8 cellular contexts compared by ENCODE assay signal in the genomic region with DNA sequence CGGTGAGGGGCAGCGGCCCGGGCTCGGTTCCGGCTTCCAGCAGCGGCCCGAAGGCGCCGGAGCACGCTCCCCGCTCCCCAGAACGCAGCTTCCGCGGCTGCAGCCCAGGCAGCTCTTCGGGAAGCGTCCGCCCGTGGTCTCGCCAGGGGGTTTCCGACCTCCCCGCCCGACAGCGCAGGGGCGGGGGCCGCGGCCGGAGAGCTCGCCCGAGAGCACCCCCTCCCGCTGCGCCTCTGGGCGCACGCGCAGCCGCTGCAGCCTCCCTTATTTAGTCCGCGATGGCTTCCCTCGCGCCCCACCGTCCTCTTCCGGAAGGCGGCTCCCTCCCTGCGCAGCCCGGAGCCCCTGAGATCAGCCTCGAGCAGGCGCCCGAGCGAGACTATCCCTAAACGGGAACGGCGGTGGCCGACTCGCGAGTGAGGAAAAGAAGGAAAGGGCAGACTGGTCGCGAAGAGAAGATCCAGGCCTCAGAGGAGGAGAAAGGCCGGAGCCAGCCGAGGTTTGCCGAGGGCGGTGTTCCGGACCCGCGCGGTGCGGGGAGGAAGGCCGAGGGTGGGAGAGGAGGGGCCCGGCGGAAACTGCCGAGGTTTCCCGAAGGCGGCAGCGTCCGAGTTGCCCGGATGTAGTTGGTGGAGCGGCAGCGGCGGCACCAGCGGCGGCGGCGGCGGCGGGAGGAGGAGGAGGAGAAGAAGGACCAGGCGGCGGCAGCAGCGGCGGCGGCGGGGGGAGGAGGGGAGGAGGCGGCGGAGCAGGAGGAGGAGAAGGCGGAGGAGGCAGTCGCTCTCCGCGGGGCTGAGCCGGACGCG. TPM values are rescaled to one million over a fixed set of nuclear protein-coding genes. Genes with fewer than 3 reads are reported as not detected.
DNase-seq lines count a peak whose midpoint lies in the region; ATAC-seq and TF ChIP-seq lines count a peak whose summit lies in the region.

A gene with protein sequence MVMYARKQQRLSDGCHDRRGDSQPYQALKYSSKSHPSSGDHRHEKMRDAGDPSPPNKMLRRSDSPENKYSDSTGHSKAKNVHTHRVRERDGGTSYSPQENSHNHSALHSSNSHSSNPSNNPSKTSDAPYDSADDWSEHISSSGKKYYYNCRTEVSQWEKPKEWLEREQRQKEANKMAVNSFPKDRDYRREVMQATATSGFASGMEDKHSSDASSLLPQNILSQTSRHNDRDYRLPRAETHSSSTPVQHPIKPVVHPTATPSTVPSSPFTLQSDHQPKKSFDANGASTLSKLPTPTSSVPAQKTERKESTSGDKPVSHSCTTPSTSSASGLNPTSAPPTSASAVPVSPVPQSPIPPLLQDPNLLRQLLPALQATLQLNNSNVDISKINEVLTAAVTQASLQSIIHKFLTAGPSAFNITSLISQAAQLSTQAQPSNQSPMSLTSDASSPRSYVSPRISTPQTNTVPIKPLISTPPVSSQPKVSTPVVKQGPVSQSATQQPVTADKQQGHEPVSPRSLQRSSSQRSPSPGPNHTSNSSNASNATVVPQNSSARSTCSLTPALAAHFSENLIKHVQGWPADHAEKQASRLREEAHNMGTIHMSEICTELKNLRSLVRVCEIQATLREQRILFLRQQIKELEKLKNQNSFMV (plus strand): TSS at position 610 of the 806 bp plus-strand sequence. CDS start 462 bp downstream, outside the sequence.

- peak; percentile 73 for DNase-seq in DMS 273 treated with DMSO at 0.1 percent for 48 hours (lab: John Stamatoyannopoulos, UW)
- DNase-seq in OCI-M2 (lab: John Stamatoyannopoulos, UW; ENCODE audit: unreplicated experiment), result peak; percentile 56
- peak; percentile 94 for DNase-seq in activated T-cell treated with anti-CD3 and anti-CD28 coated beads for 48 hours (ENCODE audit: low read depth)
- peak; percentile 30 for DNase-seq in epithelial cell of proximal tubule (ENCODE audit: low read depth)
- DNase-seq in stimulated activated CD8-positive, alpha-beta memory T cell treated with anti-CD3 and anti-CD28 coated beads, Interleukin-4, amount 100 ng/mL, for 48 hours, result peak; percentile 98

- peaks cover 13% of the 10 kb centered on the region for H3K36me3 Mint-ChIP-seq in IgD-negative memory B cell

- H3K27me3 Mint-ChIP-seq in IgD-negative memory B cell, result peaks cover 1% of the 10 kb centered on the region

- H3K4me1 Mint-ChIP-seq in IgD-negative memory B cell, result peaks cover 48 to 51% (median 51%) of the 10 kb centered on the region in 3 donors

- no peaks in the 10 kb centered on the region for H3K9me3 ChIP-seq in mucosa of rectum (ENCODE audit: control insufficient read depth in 2 of 2, low read length in 2 of 2)

- peak within 1 kb of the TSS; percentile 88 to 98 for H3K9ac ChIP-seq in mucosa of rectum (ENCODE audit: low read depth in 1 of 2, low read length in 2 of 2)

- H3K27ac Mint-ChIP-seq in IgD-negative memory B cell, result peak within 1 kb of the TSS; percentile 98 to 100 (median 100)

- peak within 1 kb of the TSS; percentile 88 for H3K4me3 ChIP-seq in epithelial cell of proximal tubule (ENCODE audit: low read depth, low read length)
- peak within 1 kb of the TSS; percentile 90 to 96 for H3K4me3 ChIP-seq in mucosa of rectum (ENCODE audit: low read length in 2 of 2)

- peak; percentile 79 for ATAC-seq in GM21529 (IDR thresholded peaks at IDR 0.05; ENCODE audit: unreplicated experiment)

- peak within 1 kb of the TSS; percentile 98 to 99 for H3K27ac ChIP-seq in mucosa of rectum (ENCODE audit: low read depth in 2 of 2, low read length in 2 of 2)

- peak within 1 kb of the TSS; percentile 95 to 100 (median 98) for H3K4me3 Mint-ChIP-seq in IgD-negative memory B cell

- TF ChIP-seq CTCF in epithelial cell of proximal tubule (conservative IDR thresholded peaks at IDR 0.05; ENCODE audit: low read depth, low read length), result no peak

- H3K9me3 Mint-ChIP-seq in IgD-negative memory B cell, result no peaks in the 10 kb centered on the region

- H3K27me3 ChIP-seq in mucosa of rectum (ENCODE audit: control insufficient read depth in 2 of 2, insufficient read depth in 2 of 2, low read length in 2 of 2), result no peaks in the 10 kb centered on the region

- H3K36me3 ChIP-seq in mucosa of rectum (ENCODE audit: control insufficient read depth in 2 of 2, insufficient read depth in 2 of 2, low read length in 2 of 2), result peaks cover 18 to 32% of the 10 kb centered on the region in 2 donors

- peaks cover 10 to 13% of the 10 kb centered on the region in 2 donors for H3K4me1 ChIP-seq in mucosa of rectum (ENCODE audit: control insufficient read depth in 2 of 2, insufficient read depth in 2 of 2, low read length in 2 of 2)

RNA-seq across cellular contexts. Expression of the gene that starts here (rescaled TPM):
- 118 TPM for polyA plus RNA-seq in IgD-negative memory B cell
- total RNA-seq in epithelial cell of proximal tubule, result 53.7 and 54.8 TPM in 2 replicates

Comparison
In these comparisons a context has a peak if more than half of its experiments do, and no peak if none do; other contexts are left out.
1. Peak in every context shown above with its lines: DNase-seq, ATAC-seq, H3K4me3 ChIP-seq and H3K27ac ChIP-seq.
2. DNase-seq: peak in every context shown above with its lines; median percentile 98 in stimulated activated CD8-positive, alpha-beta memory T cell treated with anti-CD3 and anti-CD28 coated beads, Interleukin-4, amount 100 ng/mL, for 48 hours; 94 in activated T-cell treated with anti-CD3 and anti-CD28 coated beads for 48 hours; 73 in DMS 273 treated with DMSO at 0.1 percent for 48 hours; 56 in OCI-M2; 30 in epithelial cell of proximal tubule.